In genomic region chr10:117540640-117541404, GRCh38 we compare ENCODE assay signal across 16 cellular contexts. TPM values are rescaled to one million over a fixed set of nuclear protein-coding genes. Genes with fewer than 3 reads are reported as not detected.
DNase-seq lines count a peak whose midpoint lies in the region; ATAC-seq, FAIRE-seq and TF ChIP-seq lines count a peak whose summit lies in the region.
"Had no signal": no experiment of that assay in that cellular context is flagged by ENCODE, and none has a peak within 500 bp of the region (broad histone marks: within the 10 kb centered on the region; RNA-seq: fewer than 3 reads in every experiment).

No MANE protein-coding gene starts in this region.

- no peak overlapping the region; the same call in 1 of the 2 replicates for H2BK15ac ChIP-seq in H1 (ENCODE audit: low read length)
- H2BK15ac ChIP-seq in neuronal stem cell (ENCODE audit: low read length) = no peak overlapping the region

- no peak overlapping the region for H2BK12ac ChIP-seq in H1 (ENCODE audit: low read depth, low read length)
- no peak overlapping the region for H2BK12ac ChIP-seq in neuronal stem cell (ENCODE audit: low read length)

- H4K91ac ChIP-seq in H1 (replicated peaks; ENCODE audit: insufficient read length, low read length) = no peak overlapping the region
- H4K91ac ChIP-seq in neuronal stem cell (ENCODE audit: low read depth, low read length, poor library complexity) = no peak overlapping the region

- H2BK20ac ChIP-seq in H1 (ENCODE audit: low read length) = no peak overlapping the region

- H3K56ac ChIP-seq in H1 (replicated peaks; ENCODE audit: insufficient read length, low read depth, low read length) = no peak overlapping the region

- POLR2A ChIA-PET in AG04449 (lab: Yijun Ruan, JAX) (interaction anchor here (0.9 kb wide), 1 partner anchor 48 kb away, joined by 5 read pairs; no protein-coding TSS in a partner anchor), HEK293 (lab: Yijun Ruan, JAX) (no interaction called here), H1 (lab: Charles Lee; ENCODE audit: partially characterized antibody) (interaction anchor here (1.0 kb wide), 1 partner anchor 9 kb away, joined by 3 read pairs; no protein-coding TSS in a partner anchor)

- H3K27ac ChIP-seq in HEK293 (ENCODE audit: extremely low read depth, low read depth, low read length) (peak overlapping the region; percentile 11; the same call in 1 of the 2 replicates), H1 (ENCODE audit: low read depth, low read length) (no peak overlapping the region), neuronal stem cell (replicated peaks; ENCODE audit: low read length) (no peak overlapping the region), left lung (no peak overlapping the region), lower lobe of right lung (no peak overlapping the region)
- H3K27ac ChIP-seq: Peyer's patch, tibial nerve, WERI-Rb-1 had no signal

- FAIRE-seq in H1 (lab: Jason Lieb, UNC) = no peak

- no peak overlapping the region for H4K8ac ChIP-seq in H1 (ENCODE audit: extremely low read depth, insufficient read depth, low read length)
- H4K8ac ChIP-seq in neuronal stem cell (ENCODE audit: low read depth, low read length) = no peak overlapping the region

- no peak for TF ChIP-seq RAD21 in H1 (IDR thresholded peaks at IDR 0.05 in 1 of 2, conservative IDR thresholded peaks at IDR 0.05 in 1 of 2; ENCODE audit: low read depth in 2 of 2, low read length in 2 of 2)

- no peak for TF ChIP-seq EP300 in H1 (IDR thresholded peaks at IDR 0.05; ENCODE audit: borderline replicate concordance in 1 of 2, low read depth in 2 of 2, low read length in 2 of 2)

- H3K9ac ChIP-seq in H1 (replicated peaks in 1 of 4; ENCODE audit: extremely low read depth in 1 of 4, low read depth in 3 of 4, low read length in 3 of 4) = no peak overlapping the region
- H3K9ac ChIP-seq in neuronal stem cell (ENCODE audit: low read depth, low read length, poor library complexity) = no peak overlapping the region

- H4K20me1 ChIP-seq in H1 (replicated peaks in 1 of 2; ENCODE audit: control insufficient read depth in 1 of 2, insufficient read depth in 2 of 2, low read length in 2 of 2) = peaks cover 36 to 43% of the 10 kb centered on the region in 2 experiments

- no peak overlapping the region for H4K5ac ChIP-seq in H1 (ENCODE audit: insufficient read length, low read depth, low read length)

- TF ChIP-seq CTCF in AG04449 (IDR thresholded peaks at IDR 0.05; ENCODE audit: insufficient read depth, low read length, missing control alignments) = no peak
- no peak for TF ChIP-seq CTCF in HEK293 (tag by site-specific recombination; IDR thresholded peaks at IDR 0.05)
- TF ChIP-seq CTCF in H1 (IDR thresholded peaks at IDR 0.05; ENCODE audit: control extremely low read depth in 1 of 3, insufficient read depth in 1 of 3, low read depth in 1 of 3, low read length in 3 of 3) = no peak
- TF ChIP-seq CTCF in left lung (IDR thresholded peaks at IDR 0.05) = no peak
- TF ChIP-seq CTCF in lower lobe of right lung (IDR thresholded peaks at IDR 0.05) = no peak

- H2BK120ac ChIP-seq in H1 (replicated peaks; ENCODE audit: low read depth, low read length) (no peak overlapping the region), neuronal stem cell (ENCODE audit: low read depth, low read length) (no peak overlapping the region)

- H3K4me1 ChIP-seq in HEK293 (ENCODE audit: control insufficient read depth, insufficient read depth, low read length) (peaks cover 10% of the 10 kb centered on the region), H1 (replicated peaks in 1 of 4; ENCODE audit: control insufficient read depth in 3 of 4, insufficient read depth in 4 of 4, low read length in 3 of 4) (peaks cover 0 to 45% (median 14%) of the 10 kb centered on the region in 4 experiments; a peak in 6 of 7 replicates), neuronal stem cell (ENCODE audit: control insufficient read depth in 2 of 2, insufficient read depth in 1 of 2, low read depth in 1 of 2, low read length in 2 of 2) (peaks cover 0 to 16% of the 10 kb centered on the region in 2 donors), left lung (peaks cover 17 to 61% of the 10 kb centered on the region in 2 donors), lower lobe of right lung (peaks cover 45% of the 10 kb centered on the region)

- DNase-seq in AG04449 (ENCODE audit: low read depth, low spot score) (no peak), H1 (ENCODE audit: low read depth in 1 of 2, low spot score in 2 of 2) (no peak), neuronal stem cell (ENCODE audit: low spot score) (no peak), left lung (no peak), lower lobe of right lung (no peak), iPS-NIHi7 (ENCODE audit: extremely low spot score) (no peak)
- DNase-seq: heart left ventricle, left cardiac atrium, NCI-H2029, NCI-H774, WERI-Rb-1 had no signal

- intact Hi-C loops in left lung (cut with DNase I) (no loop called here), lower lobe of right lung (cut with DNase I) (no loop called here)

- H3K27me3 ChIP-seq in H1 (replicated peaks in 1 of 4; ENCODE audit: control insufficient read depth in 3 of 4, extremely low read depth in 1 of 4, insufficient read depth in 3 of 4, low read length in 3 of 4) (peaks cover 91 to 99% (median 96%) of the 10 kb centered on the region in 4 experiments), neuronal stem cell (ENCODE audit: control insufficient read depth in 3 of 3, insufficient read depth in 3 of 3, low read depth in 1 of 3, low read length in 3 of 3) (peaks cover 38 to 100% (median 85%) of the 10 kb centered on the region in 3 experiments), left lung (peaks cover 100% of the 10 kb centered on the region in 2 donors), lower lobe of right lung (ENCODE audit: low read depth) (peaks cover 98% of the 10 kb centered on the region)

- H3K36me3 ChIP-seq in HEK293 (ENCODE audit: control insufficient read depth in 2 of 2, insufficient read depth in 1 of 2, low read length in 2 of 2) (no peaks in the 10 kb centered on the region), H1 (ENCODE audit: control insufficient read depth in 2 of 4, insufficient read depth in 4 of 4, low read length in 3 of 4) (no peaks in the 10 kb centered on the region; a peak in 1 of 8 replicates), neuronal stem cell (replicated peaks in 1 of 2; ENCODE audit: control insufficient read depth in 2 of 2, insufficient read depth in 2 of 2, low read length in 2 of 2) (no peaks in the 10 kb centered on the region), left lung (no peaks in the 10 kb centered on the region), lower lobe of right lung (no peaks in the 10 kb centered on the region)
- H3K36me3 ChIP-seq: heart left ventricle, Peyer's patch, tibial nerve, WERI-Rb-1 had no signal

- ATAC-seq in left lung (no peak), HG02852 (IDR thresholded peaks at IDR 0.05; ENCODE audit: unreplicated experiment) (no peak), lower lobe of right lung (no peak)
- ATAC-seq: activated naive CD4-positive, alpha-beta T cell treated with anti-CD3 and anti-CD28 coated beads, Interleukin-2, amount 50 U/mL, for 72 hours; heart left ventricle had no signal

- H2BK5ac ChIP-seq in H1 (ENCODE audit: low read depth, low read length) = no peak overlapping the region
- H2BK5ac ChIP-seq in neuronal stem cell (ENCODE audit: low read length) = no peak overlapping the region

- WGBS in H1 (ENCODE audit: extremely low coverage in 1 of 2, insufficient coverage in 1 of 2, insufficient read length in 1 of 2, insufficient replicate concordance in 2 of 2, low coverage in 1 of 2, low lambda C conversion rate in 2 of 2, missing lambda C conversion rate in 1 of 2), 2 experiments = 20% methylated on average over 13 of the region's 14 CpGs; no CpG with 5 or more reads in 1 of the 2 experiments
- no CpG with 5 or more reads among the region's 14 CpGs for WGBS in neuronal stem cell (ENCODE audit: extremely low coverage in 2 of 2, insufficient read length in 2 of 2, insufficient replicate concordance in 1 of 2), 2 donors

- H3K14ac ChIP-seq in H1 (ENCODE audit: insufficient read length) (no peak overlapping the region), neuronal stem cell (ENCODE audit: low read length) (no peak overlapping the region)

- H3K4ac ChIP-seq in H1 (replicated peaks; ENCODE audit: insufficient read length, low read depth, low read length) (no peak overlapping the region), neuronal stem cell (ENCODE audit: low read length) (no peak overlapping the region)

- H3K4me2 ChIP-seq in H1 (ENCODE audit: insufficient read depth in 1 of 2, low read depth in 2 of 2, low read length in 2 of 2) (peak overlapping the region; percentile 20 to 83; a peak in 2 of 4 replicates), neuronal stem cell (ENCODE audit: insufficient read depth, low read length, poor library complexity, severe bottlenecking) (peak overlapping the region; percentile 43)

- H3K18ac ChIP-seq in H1 (ENCODE audit: extremely low read depth, low read length) (no peak overlapping the region), neuronal stem cell (ENCODE audit: low read length) (no peak overlapping the region)

- H3K23me2 ChIP-seq in H1 (ENCODE audit: low read depth, low read length) = peaks cover 6% of the 10 kb centered on the region; the same call in 1 of the 2 replicates

- no peak overlapping the region for H3K23ac ChIP-seq in H1 (ENCODE audit: insufficient read length)
- H3K23ac ChIP-seq in neuronal stem cell (ENCODE audit: low read depth, low read length, poor library complexity) = no peak overlapping the region

- CTCF ChIA-PET in AG04449 (lab: Yijun Ruan, JAX) = interaction anchor here (1.8 to 6.2 kb wide), 3 partner anchors 44 to 701 kb away, joined by 9 to 73 read pairs (median 13); no protein-coding TSS in a partner anchor
- CTCF ChIA-PET in HEK293 (lab: Yijun Ruan, JAX) = interaction anchor here (0.6 to 4.8 kb wide), 6 partner anchors 44 to 912 kb away, joined by 3 to 28 read pairs (median 4); no protein-coding TSS in a partner anchor
- CTCF ChIA-PET in H1 (lab: Charles Lee; ENCODE audit: partially characterized antibody) = interaction anchor here (0.6 to 7.6 kb wide), 8 partner anchors 8 to 701 kb away, joined by 3 to 84 read pairs (median 4); no protein-coding TSS in a partner anchor

- no peak overlapping the region for H2AFZ ChIP-seq in H1 (ENCODE audit: low read length)
- H2AFZ ChIP-seq in neuronal stem cell (ENCODE audit: low read length) = no peak overlapping the region

- H3K79me2 ChIP-seq in H1 (ENCODE audit: control insufficient read depth in 1 of 2, insufficient read depth in 2 of 2, low read length in 2 of 2) = no peaks in the 10 kb centered on the region

- no peak overlapping the region for H2AK5ac ChIP-seq in H1 (ENCODE audit: low read depth, low read length)
- H2AK5ac ChIP-seq in neuronal stem cell (ENCODE audit: low read depth, low read length) = no peak overlapping the region

- peak overlapping the region; percentile 94 for H3K4me3 ChIP-seq in AG04449 (ENCODE audit: low read depth, low read length)
- H3K4me3 ChIP-seq in HEK293 (ENCODE audit: low read depth, low read length) = peak overlapping the region; percentile 10; the same call in 1 of the 2 replicates
- H3K4me3 ChIP-seq in H1 (ENCODE audit: extremely low read depth in 1 of 4, insufficient read depth in 2 of 4, low read depth in 3 of 4, low read length in 4 of 4) = no peak overlapping the region
- no peak overlapping the region for H3K4me3 ChIP-seq in neuronal stem cell (ENCODE audit: low read length in 2 of 2)
- no peak overlapping the region for H3K4me3 ChIP-seq in left lung
- no peak overlapping the region for H3K4me3 ChIP-seq in lower lobe of right lung
- H3K4me3 ChIP-seq: Peyer's patch had no signal

- H3K9me3 ChIP-seq in HEK293 (ENCODE audit: control insufficient read depth, insufficient read depth, low read depth, low read length) (no peaks in the 10 kb centered on the region), H1 (ENCODE audit: insufficient read depth in 2 of 2, low read depth in 1 of 2, low read length in 1 of 2) (no peaks in the 10 kb centered on the region), neuronal stem cell (replicated peaks in 1 of 2; ENCODE audit: control insufficient read depth in 2 of 2, insufficient read depth in 1 of 2, low read depth in 1 of 2, low read length in 2 of 2) (no peaks in the 10 kb centered on the region), left lung (no peaks in the 10 kb centered on the region), lower lobe of right lung (no peaks in the 10 kb centered on the region)
- H3K9me3 ChIP-seq: heart left ventricle, Peyer's patch, tibial nerve had no signal

- no peak for TF ChIP-seq POLR2A in H1 (IDR thresholded peaks at IDR 0.05; ENCODE audit: control extremely low read depth in 1 of 2, low read depth in 2 of 2, low read length in 2 of 2)

- H3K79me1 ChIP-seq in H1 (ENCODE audit: low read depth, low read length) (no peaks in the 10 kb centered on the region), neuronal stem cell (ENCODE audit: low read depth, low read length) (no peaks in the 10 kb centered on the region)

RNA-seq across cellular contexts. Expression of gene EMX2, which starts 1.7 kb away (rescaled TPM):
- total RNA-seq in H1 (2021; fragmentation: NEBNext Ultra II Directional; extraction: Animal tissue kit (Norgen Biotek cat#: 25700)) = not detected in 2 replicates
- not detected in 2 replicates for polyA plus RNA-seq in H1 (2011; rRNA removed)
- 0.06 TPM for polyA plus RNA-seq in H1 (2011; cell fraction: cytosol; rRNA removed)
- 0.04 TPM for polyA plus RNA-seq in H1 (2011; cell fraction: nucleus; rRNA removed)
- 0.08 to 0.23 TPM (median 0.14 TPM) in 4 replicates for polyA plus RNA-seq in H1 (2012, experiment 1 of 2)
- 0.10 TPM for polyA plus RNA-seq in H1 (2012, experiment 2 of 2)
- 0.04 TPM for polyA plus RNA-seq in H1 (2013, experiment 1 of 2)
- polyA plus RNA-seq in H1 (2013, experiment 2 of 2) = not detected
- not detected in 2 replicates for polyA minus RNA-seq in H1 (2011; rRNA and poly(A)+ RNA removed)
- not detected for polyA minus RNA-seq in H1 (2011; cell fraction: cytosol; rRNA and poly(A)+ RNA removed)
- polyA minus RNA-seq in H1 (2011; cell fraction: nucleus; rRNA and poly(A)+ RNA removed) = not detected
- 14.9 TPM for polyA plus RNA-seq in neuronal stem cell (2013, experiment 1 of 2)
- 14.7 TPM for polyA plus RNA-seq in neuronal stem cell (2013, experiment 2 of 2)
- total RNA-seq in left lung (not detected), lower lobe of right lung (not detected)
- total RNA-seq: activated naive CD4-positive, alpha-beta T cell treated with anti-CD3 and anti-CD28 coated beads, Interleukin-2, amount 50 U/mL, for 72 hours; Peyer's patch had no signal

Comparison
In these comparisons a context has a peak if more than half of its experiments do, and no peak if none do; other contexts are left out.
1. H3K4me3 ChIP-seq: peak in AG04449 (single experiment) and HEK293 (single experiment); none in H1 (0 of 4), neuronal stem cell (0 of 2), left lung (0 of 2) and lower lobe of right lung (single experiment).